In the genomic region with DNA sequence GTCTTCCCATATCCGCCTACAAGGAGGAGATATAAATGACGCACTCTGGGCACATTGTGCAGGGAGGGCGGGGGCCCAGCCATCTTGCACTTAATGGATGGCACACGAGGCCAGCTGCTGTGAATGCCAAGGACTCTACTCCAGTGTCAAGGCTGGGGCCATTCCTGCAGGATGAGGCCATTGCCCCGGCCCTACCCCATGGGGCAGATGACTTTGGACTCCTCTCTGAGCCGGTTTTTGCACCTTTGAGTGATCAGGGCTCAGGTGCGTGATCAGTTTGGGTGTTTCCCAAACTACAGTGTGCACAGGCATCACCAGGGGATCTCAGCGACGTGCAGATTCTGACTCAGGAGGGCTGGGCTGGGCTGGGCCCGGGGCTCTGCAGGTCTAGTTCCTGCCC, we compare ENCODE assay signal across 23 cellular contexts. TPM values are rescaled to one million over a fixed set of nuclear protein-coding genes. Genes with fewer than 3 reads are reported as not detected.
A peak's percentile ranks its signal among the peaks of the same experiment; 100 is the strongest.
DNase-seq lines count a peak whose midpoint lies in the region; ATAC-seq, FAIRE-seq and TF ChIP-seq lines count a peak whose summit lies in the region.
"Had no signal": no experiment of that assay in that cellular context is flagged by ENCODE, and none has a peak within 500 bp of the region (broad histone marks: within the 10 kb centered on the region; RNA-seq: fewer than 3 reads in every experiment).

No MANE protein-coding gene starts in this region.

- ATAC-seq in HepG2 = no peak
- ATAC-seq in left lobe of liver = peak; percentile 50
- no peak for ATAC-seq in effector memory CD8-positive, alpha-beta T cell (replicated peaks)
- ATAC-seq: CD8-positive, alpha-beta T cell; GM23338; HCT116 had no signal

- peaks cover 0 to 3% of the 10 kb centered on the region in 2 donors for H3K4me1 Mint-ChIP-seq in effector memory CD8-positive, alpha-beta T cell (ENCODE audit: low read depth in 2 of 2)
- H3K4me1 Mint-ChIP-seq: B cell had no signal

- no peak overlapping the region for H3K27ac Mint-ChIP-seq in effector memory CD8-positive, alpha-beta T cell
- H3K27ac Mint-ChIP-seq: B cell; CD8-positive, alpha-beta T cell had no signal

- CTCF ChIA-PET in HepG2 (lab: Yijun Ruan, JAX; ENCODE audit: low intra/inter-chr PET ratio, low total read pairs) = no interaction called here

- FAIRE-seq in HepG2 (lab: Jason Lieb, UNC) = no peak
- FAIRE-seq: A204.1, D721Med, GM12891, GM18507 had no signal

- intact Hi-C loops in HepG2 (cut with micrococcal nuclease; ENCODE audit: unreplicated experiment) = no loop called here

- H4K20me1 ChIP-seq in HepG2 (ENCODE audit: insufficient read depth, low read length) (no peaks in the 10 kb centered on the region), osteoblast (ENCODE audit: insufficient read depth, low read length) (no peaks in the 10 kb centered on the region)
- H4K20me1 ChIP-seq: BLaER1 had no signal

- H3K36me3 Mint-ChIP-seq in effector memory CD8-positive, alpha-beta T cell (ENCODE audit: insufficient read depth) = peaks cover 2% of the 10 kb centered on the region

- no peak for DNase-seq in HepG2 (ENCODE audit: low spot score)
- peak; percentile 63 for DNase-seq in left lobe of liver (ENCODE audit: low spot score)
- DNase-seq in osteoblast (ENCODE audit: insufficient read length, low spot score, missing footprints) = peak; percentile 46
- DNase-seq in COR-L47 (lab: John Stamatoyannopoulos, UW) = no peak
- no peak for DNase-seq in NCI-H748 treated with DMSO at 0.1 percent for 48 hours (lab: John Stamatoyannopoulos, UW)
- no peak for DNase-seq in effector memory CD8-positive, alpha-beta T cell
- DNase-seq: CD4-positive, CD25-positive, alpha-beta regulatory T cell; CD8-positive, alpha-beta T cell; DMS 273 treated with DMSO at 0.1 percent for 48 hours; DMS79; GF-D8; H9 had no signal

- in situ Hi-C loops in HepG2 (cut with HindIII; ENCODE audit: extremely low pct_ligation_motif_present, low pct_unique_long_range_greater_than_20kb) = no loop called here

- no peaks in the 10 kb centered on the region for H3K9me3 ChIP-seq in liver (ENCODE audit: control insufficient read depth in 4 of 4, low read length in 3 of 4)
- no peaks in the 10 kb centered on the region for H3K9me3 ChIP-seq in HepG2 (ENCODE audit: low read length)
- no peaks in the 10 kb centered on the region for H3K9me3 ChIP-seq in osteoblast (ENCODE audit: low read depth, low read length)

- TF ChIP-seq EP300 in HepG2 (IDR thresholded peaks at IDR 0.05; ENCODE audit: low read depth in 2 of 2, low read length in 2 of 2) (no peak), HepG2 (CRISPR knock-in tag; IDR thresholded peaks at IDR 0.05; ENCODE audit: borderline replicate concordance) (no peak)

- H3K27me3 Mint-ChIP-seq in effector memory CD8-positive, alpha-beta T cell = no peaks in the 10 kb centered on the region
- H3K27me3 Mint-ChIP-seq: B cell; CD4-positive, CD25-positive, alpha-beta regulatory T cell had no signal

- H3K79me2 ChIP-seq in HepG2 (ENCODE audit: insufficient read depth, low read length) (no peaks in the 10 kb centered on the region), osteoblast (ENCODE audit: insufficient read depth, low read length) (no peaks in the 10 kb centered on the region)

- H3K4me1 ChIP-seq in liver (ENCODE audit: control insufficient read depth in 4 of 4, insufficient read depth in 4 of 4, low read length in 3 of 4) (peaks cover 2 to 63% (median 48%) of the 10 kb centered on the region in 4 donors), HepG2 (ENCODE audit: insufficient read depth, low read length) (peaks cover 63% of the 10 kb centered on the region), osteoblast (ENCODE audit: insufficient read depth, low read length) (no peaks in the 10 kb centered on the region)

- no peak overlapping the region for H3K9ac ChIP-seq in liver (ENCODE audit: low read depth in 1 of 2, low read length in 2 of 2)
- no peak overlapping the region for H3K9ac ChIP-seq in HepG2 (ENCODE audit: insufficient read depth, low read depth, low read length)
- H3K9ac ChIP-seq: BLaER1 had no signal

- H2AFZ ChIP-seq in HepG2 (ENCODE audit: low read length) (no peak overlapping the region), osteoblast (ENCODE audit: low read length) (no peak overlapping the region)
- H2AFZ ChIP-seq: GM23338 had no signal

- H3K36me3 ChIP-seq in liver (ENCODE audit: control insufficient read depth in 4 of 4, insufficient read depth in 3 of 4, low read depth in 1 of 4, low read length in 3 of 4) (peaks cover 0 to 5% (median under 1%) of the 10 kb centered on the region in 4 donors), HepG2 (replicated peaks in 1 of 2; ENCODE audit: control insufficient read depth in 1 of 2, insufficient read depth in 2 of 2, low read length in 2 of 2) (peaks cover 2 to 8% of the 10 kb centered on the region in 2 experiments; a peak in 2 of 5 replicates), osteoblast (ENCODE audit: insufficient read depth, low read length) (peaks cover under 1% of the 10 kb centered on the region)

- H3K27ac ChIP-seq in liver (ENCODE audit: low read depth in 1 of 2, low read length in 2 of 2) = peak overlapping the region; percentile 11 to 42
- no peak overlapping the region for H3K27ac ChIP-seq in HepG2 (ENCODE audit: extremely low read length, insufficient read depth, low read length)
- no peak overlapping the region for H3K27ac ChIP-seq in osteoblast (ENCODE audit: low read depth, low read length)
- H3K27ac ChIP-seq: 22Rv1, C4-2B had no signal

- H3K27me3 ChIP-seq in liver (ENCODE audit: control insufficient read depth in 4 of 4, insufficient read depth in 4 of 4, low read length in 3 of 4) = no peaks in the 10 kb centered on the region
- H3K27me3 ChIP-seq in HepG2 (ENCODE audit: control insufficient read depth in 1 of 2, insufficient read depth in 2 of 2, low read length in 2 of 2) = peaks cover 0 to 5% of the 10 kb centered on the region in 2 experiments; a peak in 2 of 5 replicates
- peaks cover 27% of the 10 kb centered on the region for H3K27me3 ChIP-seq in osteoblast (ENCODE audit: insufficient read depth, low read length)
- H3K27me3 ChIP-seq: BLaER1 had no signal

- WGBS in liver = 51% methylated on average over 10 of the region's 10 CpGs
- 88% methylated on average over 6 of the region's 10 CpGs for WGBS in HepG2 (ENCODE audit: low lambda C conversion rate)

- no peak for TF ChIP-seq POLR2A in HepG2 (IDR thresholded peaks at IDR 0.05; ENCODE audit: insufficient read depth in 1 of 2, low read depth in 2 of 2, low read length in 2 of 2)

- TF ChIP-seq CTCF in liver (IDR thresholded peaks at IDR 0.05; ENCODE audit: low read depth, low read length, missing input control) (no peak), HepG2 (CRISPR knock-in tag; IDR thresholded peaks at IDR 0.05) (no peak), osteoblast (IDR thresholded peaks at IDR 0.05; ENCODE audit: extremely low read depth, low read depth, low read length) (no peak)

- BruUV-seq in HepG2 (replicated peaks; lab: Mats Ljungman, UMichigan) = no TSS peak

- H3K4me3 Mint-ChIP-seq in effector memory CD8-positive, alpha-beta T cell = no peak overlapping the region
- H3K4me3 Mint-ChIP-seq: B cell; CD4-positive, CD25-positive, alpha-beta regulatory T cell; CD8-positive, alpha-beta T cell; GM23338; H9 had no signal

- H3K9me3 Mint-ChIP-seq in effector memory CD8-positive, alpha-beta T cell = no peaks in the 10 kb centered on the region
- H3K9me3 Mint-ChIP-seq: CD8-positive, alpha-beta T cell; GM23338; H9 had no signal

- H3K4me2 ChIP-seq in HepG2 (ENCODE audit: low read depth, low read length) = no peak overlapping the region
- H3K4me2 ChIP-seq in osteoblast (ENCODE audit: insufficient read depth, low read length) = no peak overlapping the region
- H3K4me2 ChIP-seq: GM23338 had no signal

- POLR2A ChIA-PET in HepG2 (lab: Yijun Ruan, JAX) = no interaction called here

- TF ChIP-seq RAD21 in liver (IDR thresholded peaks at IDR 0.05) (no peak), HepG2 (CRISPR knock-in tag; IDR thresholded peaks at IDR 0.05) (no peak)

- H3K4me3 ChIP-seq in liver (ENCODE audit: low read depth in 1 of 3, low read length in 3 of 3) = no peak overlapping the region
- no peak overlapping the region for H3K4me3 ChIP-seq in HepG2 (replicated peaks in 1 of 3; ENCODE audit: insufficient read depth in 1 of 3, low read depth in 2 of 3, low read length in 3 of 3)
- no peak overlapping the region for H3K4me3 ChIP-seq in osteoblast (ENCODE audit: insufficient read depth, low read length)
- H3K4me3 ChIP-seq: BLaER1, GM23338 had no signal

RNA-seq across cellular contexts. Expression of gene MMAB, which starts 16.1 kb away (rescaled TPM):
- total RNA-seq in liver = 10 to 100 TPM; 47.1 to 63.5 TPM
- 100 to 1,000 TPM in 1 of 2 donors, 10 to 100 TPM in 1; 90.6 to 101 TPM for polyA plus RNA-seq in liver
- 77.3 and 112 TPM in 2 replicates for total RNA-seq in HepG2 (2016; rRNA removed; fragmentation: Illumina TruSeq; extraction: Trizol)
- total RNA-seq in HepG2 (2016; cell fraction: cytosol; rRNA removed; fragmentation: Illumina TruSeq; extraction: Trizol; ENCODE audit: low read depth) = 32.4 and 42.7 TPM in 2 replicates
- 80.5 and 108 TPM in 2 replicates for total RNA-seq in HepG2 (2016; cell fraction: insoluble cytoplasmic fraction; rRNA removed; fragmentation: Illumina TruSeq; extraction: Trizol)
- total RNA-seq in HepG2 (2016; cell fraction: membrane; rRNA removed; fragmentation: Illumina TruSeq; extraction: Trizol) = 59.5 and 67.4 TPM in 2 replicates
- total RNA-seq in HepG2 (2016; cell fraction: nucleus; rRNA removed; fragmentation: Illumina TruSeq; extraction: Trizol) = 37.8 and 41.0 TPM in 2 replicates
- 26.1 and 33.2 TPM in 2 replicates for polyA plus RNA-seq in HepG2 (2011; rRNA removed)
- 29.9 and 32.2 TPM in 2 replicates for polyA plus RNA-seq in HepG2 (2011; cell fraction: cytosol; rRNA removed)
- polyA plus RNA-seq in HepG2 (2011; cell fraction: nucleus; rRNA removed) = 34.9 and 43.2 TPM in 2 replicates
- polyA plus RNA-seq in HepG2 (2012) = 39.1 and 40.4 TPM in 2 replicates
- polyA plus RNA-seq in HepG2 (2016; cell fraction: cytosol; fragmentation: Illumina TruSeq; extraction: Trizol; ENCODE audit: low read depth) = 36.6 and 44.0 TPM in 2 replicates
- polyA plus RNA-seq in HepG2 (2016; cell fraction: insoluble cytoplasmic fraction; fragmentation: Illumina TruSeq; extraction: Trizol; ENCODE audit: low read depth) = 98.7 and 99.8 TPM in 2 replicates
- polyA plus RNA-seq in HepG2 (2016; cell fraction: membrane; fragmentation: Illumina TruSeq; extraction: Trizol; ENCODE audit: low read depth) = 39.9 and 52.5 TPM in 2 replicates
- 58.2 and 63.9 TPM in 2 replicates for polyA plus RNA-seq in HepG2 (2016; cell fraction: nucleus; fragmentation: Illumina TruSeq; extraction: Trizol; ENCODE audit: insufficient read depth, low read depth)
- 37.1 and 53.3 TPM in 2 replicates for polyA minus RNA-seq in HepG2 (2011; rRNA and poly(A)+ RNA removed; ENCODE audit: low replicate concordance)
- 11.8 and 16.2 TPM in 2 replicates for polyA minus RNA-seq in HepG2 (2011; cell fraction: cytosol; rRNA and poly(A)+ RNA removed)
- 21.0 and 29.1 TPM in 2 replicates for polyA minus RNA-seq in HepG2 (2011; cell fraction: nucleus; rRNA and poly(A)+ RNA removed)
- 41.1 TPM for total RNA-seq in left lobe of liver
- total RNA-seq in osteoblast = 34.4 and 35.7 TPM in 2 replicates

RNA-seq across cellular contexts. Expression of gene MVK, which starts 16.4 kb away (rescaled TPM):
- total RNA-seq in liver (10 to 100 TPM; 34.9 to 50.3 TPM), HepG2 (2016; rRNA removed; fragmentation: Illumina TruSeq; extraction: Trizol) (47.1 and 66.9 TPM in 2 replicates), left lobe of liver (16.5 TPM), osteoblast (31.1 and 31.2 TPM in 2 replicates)
- polyA plus RNA-seq in liver (10 to 100 TPM; 39.0 to 43.8 TPM), HepG2 (2011; rRNA removed) (11.6 and 22.5 TPM in 2 replicates)
- 15.1 and 17.9 TPM in 2 replicates for total RNA-seq in HepG2 (2016; cell fraction: cytosol; rRNA removed; fragmentation: Illumina TruSeq; extraction: Trizol; ENCODE audit: low read depth)
- 40.9 and 70.6 TPM in 2 replicates for total RNA-seq in HepG2 (2016; cell fraction: insoluble cytoplasmic fraction; rRNA removed; fragmentation: Illumina TruSeq; extraction: Trizol)
- total RNA-seq in HepG2 (2016; cell fraction: membrane; rRNA removed; fragmentation: Illumina TruSeq; extraction: Trizol) = 34.1 and 39.6 TPM in 2 replicates
- total RNA-seq in HepG2 (2016; cell fraction: nucleus; rRNA removed; fragmentation: Illumina TruSeq; extraction: Trizol) = 38.8 and 47.2 TPM in 2 replicates
- 12.4 and 13.5 TPM in 2 replicates for polyA plus RNA-seq in HepG2 (2011; cell fraction: cytosol; rRNA removed)
- 32.0 and 47.6 TPM in 2 replicates for polyA plus RNA-seq in HepG2 (2011; cell fraction: nucleus; rRNA removed)
- polyA plus RNA-seq in HepG2 (2012) = 19.2 and 28.6 TPM in 2 replicates
- 16.3 and 19.9 TPM in 2 replicates for polyA plus RNA-seq in HepG2 (2016; cell fraction: cytosol; fragmentation: Illumina TruSeq; extraction: Trizol; ENCODE audit: low read depth)
- 42.0 and 50.4 TPM in 2 replicates for polyA plus RNA-seq in HepG2 (2016; cell fraction: insoluble cytoplasmic fraction; fragmentation: Illumina TruSeq; extraction: Trizol; ENCODE audit: low read depth)
- polyA plus RNA-seq in HepG2 (2016; cell fraction: membrane; fragmentation: Illumina TruSeq; extraction: Trizol; ENCODE audit: low read depth) = 26.9 and 30.0 TPM in 2 replicates
- 78.2 and 82.6 TPM in 2 replicates for polyA plus RNA-seq in HepG2 (2016; cell fraction: nucleus; fragmentation: Illumina TruSeq; extraction: Trizol; ENCODE audit: insufficient read depth, low read depth)
- 19.6 and 22.9 TPM in 2 replicates for polyA minus RNA-seq in HepG2 (2011; rRNA and poly(A)+ RNA removed; ENCODE audit: low replicate concordance)
- polyA minus RNA-seq in HepG2 (2011; cell fraction: cytosol; rRNA and poly(A)+ RNA removed) = 6.1 and 8.0 TPM in 2 replicates
- polyA minus RNA-seq in HepG2 (2011; cell fraction: nucleus; rRNA and poly(A)+ RNA removed) = 12.2 and 21.1 TPM in 2 replicates

Comparison
In these comparisons a context has a peak if more than half of its experiments do, and no peak if none do; other contexts are left out.
1. H3K27ac ChIP-seq: peak in liver (2 of 2); none in HepG2 (single experiment) and osteoblast (single experiment).
2. DNase-seq: peak in left lobe of liver (single experiment) and osteoblast (single experiment); none in HepG2 (single experiment), COR-L47 (single experiment), NCI-H748 treated with DMSO at 0.1 percent for 48 hours (single experiment) and effector memory CD8-positive, alpha-beta T cell (0 of 3).